1 cellular context compared by ENCODE assay signal in the genomic region with DNA sequence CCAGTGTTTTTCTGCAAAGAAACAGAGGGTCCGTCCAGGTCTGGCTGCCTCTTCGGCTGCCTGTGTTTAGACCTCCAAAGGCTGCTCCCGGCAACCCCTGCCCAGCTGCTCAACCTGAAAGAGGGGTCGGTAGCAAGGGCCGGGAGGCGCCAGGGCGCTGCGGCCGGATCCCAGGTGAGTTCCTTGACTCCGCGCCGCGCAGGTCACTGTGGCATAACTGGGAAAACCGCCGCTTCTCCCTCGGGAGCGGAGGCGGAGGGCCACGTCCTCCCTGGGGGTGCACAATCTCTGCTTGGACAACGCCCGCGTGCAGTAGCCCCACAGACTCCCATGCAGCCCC.
TF ChIP-seq lines count a peak whose summit lies in the region.

No MANE protein-coding gene starts in this region.

TF ChIP-seq in SK-N-SH, 30 proteins besides CTCF, POLR2A, EP300 and RAD21 (continued from another document):
- TF ChIP-seq, protein P1, sequence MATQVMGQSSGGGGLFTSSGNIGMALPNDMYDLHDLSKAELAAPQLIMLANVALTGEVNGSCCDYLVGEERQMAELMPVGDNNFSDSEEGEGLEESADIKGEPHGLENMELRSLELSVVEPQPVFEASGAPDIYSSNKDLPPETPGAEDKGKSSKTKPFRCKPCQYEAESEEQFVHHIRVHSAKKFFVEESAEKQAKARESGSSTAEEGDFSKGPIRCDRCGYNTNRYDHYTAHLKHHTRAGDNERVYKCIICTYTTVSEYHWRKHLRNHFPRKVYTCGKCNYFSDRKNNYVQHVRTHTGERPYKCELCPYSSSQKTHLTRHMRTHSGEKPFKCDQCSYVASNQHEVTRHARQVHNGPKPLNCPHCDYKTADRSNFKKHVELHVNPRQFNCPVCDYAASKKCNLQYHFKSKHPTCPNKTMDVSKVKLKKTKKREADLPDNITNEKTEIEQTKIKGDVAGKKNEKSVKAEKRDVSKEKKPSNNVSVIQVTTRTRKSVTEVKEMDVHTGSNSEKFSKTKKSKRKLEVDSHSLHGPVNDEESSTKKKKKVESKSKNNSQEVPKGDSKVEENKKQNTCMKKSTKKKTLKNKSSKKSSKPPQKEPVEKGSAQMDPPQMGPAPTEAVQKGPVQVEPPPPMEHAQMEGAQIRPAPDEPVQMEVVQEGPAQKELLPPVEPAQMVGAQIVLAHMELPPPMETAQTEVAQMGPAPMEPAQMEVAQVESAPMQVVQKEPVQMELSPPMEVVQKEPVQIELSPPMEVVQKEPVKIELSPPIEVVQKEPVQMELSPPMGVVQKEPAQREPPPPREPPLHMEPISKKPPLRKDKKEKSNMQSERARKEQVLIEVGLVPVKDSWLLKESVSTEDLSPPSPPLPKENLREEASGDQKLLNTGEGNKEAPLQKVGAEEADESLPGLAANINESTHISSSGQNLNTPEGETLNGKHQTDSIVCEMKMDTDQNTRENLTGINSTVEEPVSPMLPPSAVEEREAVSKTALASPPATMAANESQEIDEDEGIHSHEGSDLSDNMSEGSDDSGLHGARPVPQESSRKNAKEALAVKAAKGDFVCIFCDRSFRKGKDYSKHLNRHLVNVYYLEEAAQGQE (IDR thresholded peaks at IDR 0.05; ENCODE audit: low read depth, low read length), result no peak
- TF ChIP-seq POLR2AphosphoS5 (IDR thresholded peaks at IDR 0.05; ENCODE audit: low read depth, low read length) (no peak), NRF1 (IDR thresholded peaks at IDR 0.05; ENCODE audit: low read depth, low read length) (no peak), TAF1 (IDR thresholded peaks at IDR 0.05; ENCODE audit: borderline replicate concordance, low read depth, low read length) (no peak), SMC3 (IDR thresholded peaks at IDR 0.05; ENCODE audit: low read depth, low read length) (no peak), RCOR1 (IDR thresholded peaks at IDR 0.05; ENCODE audit: low read length) (no peak), ELF1 (IDR thresholded peaks at IDR 0.05) (no peak)
